8 cellular contexts compared by ENCODE assay signal in genomic region chr10:49942339-49942705, GRCh38. TPM values are rescaled to one million over a fixed set of nuclear protein-coding genes. Genes with fewer than 3 reads are reported as not detected.
DNase-seq lines count a peak whose midpoint lies in the region; ATAC-seq and TF ChIP-seq lines count a peak whose summit lies in the region.
"Not testable (repeated sequence)": the region's sequence is repeated elsewhere in the genome, so short reads cannot be mapped to it uniquely, and the experiment has no call there.

No MANE protein-coding gene starts in this region.

- peak overlapping the region; percentile 94 for H3K27ac Mint-ChIP-seq in activated T-helper 1 cell treated with anti-CD3 and anti-CD28 coated beads, Interleukin-12 subunit alpha, Interleukin-12 subunit beta, Interleukin-2, Interleukin-4 antibody, amounts not matched to agents 30 ng/mL and 10 ng/mL and 1 ng/mL, durations not matched to agents 14 hours and 24 hours and 36 hours
- peak overlapping the region; percentile 98 for H3K27ac Mint-ChIP-seq in endothelial cell (ENCODE audit: unreplicated experiment)

- intact Hi-C loops in activated T-helper 1 cell treated with anti-CD3 and anti-CD28 coated beads, Interleukin-12 subunit alpha, Interleukin-12 subunit beta, Interleukin-2, Interleukin-4 antibody, amounts not matched to agents 30 ng/mL and 10 ng/mL and 1 ng/mL, durations not matched to agents 14 hours and 24 hours and 36 hours (cut with micrococcal nuclease) = not testable (repeated sequence)

- H3K36me3 Mint-ChIP-seq in activated T-helper 1 cell treated with anti-CD3 and anti-CD28 coated beads, Interleukin-12 subunit alpha, Interleukin-12 subunit beta, Interleukin-2, Interleukin-4 antibody, amounts not matched to agents 30 ng/mL and 10 ng/mL and 1 ng/mL, durations not matched to agents 14 hours and 24 hours and 36 hours (ENCODE audit: low read depth) = peaks cover 16% of the 10 kb centered on the region
- H3K36me3 Mint-ChIP-seq in endothelial cell (ENCODE audit: low read depth, unreplicated experiment) = not testable (repeated sequence)

- H3K4me1 Mint-ChIP-seq in activated T-helper 1 cell treated with anti-CD3 and anti-CD28 coated beads, Interleukin-12 subunit alpha, Interleukin-12 subunit beta, Interleukin-2, Interleukin-4 antibody, amounts not matched to agents 30 ng/mL and 10 ng/mL and 1 ng/mL, durations not matched to agents 14 hours and 24 hours and 36 hours (ENCODE audit: low read depth) = peaks cover 31% of the 10 kb centered on the region
- H3K4me1 Mint-ChIP-seq in endothelial cell (ENCODE audit: unreplicated experiment) = peaks cover 10% of the 10 kb centered on the region

- not testable (repeated sequence) for H3K27me3 ChIP-seq in ACC112 (ENCODE audit: insufficient read depth, low read length)

- not testable (repeated sequence) for H3K4me1 ChIP-seq in ACC112 (ENCODE audit: control insufficient read depth, insufficient read depth, low read length, unreplicated experiment)

- H3K9me3 Mint-ChIP-seq in activated T-helper 1 cell treated with anti-CD3 and anti-CD28 coated beads, Interleukin-12 subunit alpha, Interleukin-12 subunit beta, Interleukin-2, Interleukin-4 antibody, amounts not matched to agents 30 ng/mL and 10 ng/mL and 1 ng/mL, durations not matched to agents 14 hours and 24 hours and 36 hours; endothelial cell (ENCODE audit: unreplicated experiment): not testable (repeated sequence)

- H3K4me3 ChIP-seq in ACC112 (ENCODE audit: low read depth, low read length) = peak overlapping the region; percentile 99

- H3K36me3 ChIP-seq in ACC112 (ENCODE audit: insufficient read depth, low read length) = not testable (repeated sequence)

- H2AFZ ChIP-seq in ACC112 (ENCODE audit: low read length, unreplicated experiment) = peak overlapping the region; percentile 32

- H3K27me3 Mint-ChIP-seq in activated T-helper 1 cell treated with anti-CD3 and anti-CD28 coated beads, Interleukin-12 subunit alpha, Interleukin-12 subunit beta, Interleukin-2, Interleukin-4 antibody, amounts not matched to agents 30 ng/mL and 10 ng/mL and 1 ng/mL, durations not matched to agents 14 hours and 24 hours and 36 hours (ENCODE audit: insufficient read depth) = not testable (repeated sequence)
- peaks cover 16% of the 10 kb centered on the region for H3K27me3 Mint-ChIP-seq in endothelial cell (ENCODE audit: unreplicated experiment)

- ATAC-seq in GM19023 (IDR thresholded peaks at IDR 0.05; ENCODE audit: unreplicated experiment) (peak; percentile 13), HG02938 (IDR thresholded peaks at IDR 0.05; ENCODE audit: unreplicated experiment) (peak; percentile 27), left lobe of liver (peak; percentile 36)

- peak overlapping the region; percentile 97 for H3K4me3 Mint-ChIP-seq in activated T-helper 1 cell treated with anti-CD3 and anti-CD28 coated beads, Interleukin-12 subunit alpha, Interleukin-12 subunit beta, Interleukin-2, Interleukin-4 antibody, amounts not matched to agents 30 ng/mL and 10 ng/mL and 1 ng/mL, durations not matched to agents 14 hours and 24 hours and 36 hours
- peak overlapping the region; percentile 99 for H3K4me3 Mint-ChIP-seq in endothelial cell (ENCODE audit: unreplicated experiment)

- DNase-seq in NCI-H146 (lab: John Stamatoyannopoulos, UW) (peak; percentile 5), putamen (ENCODE audit: low spot score) (peak; percentile 1)
- not testable (repeated sequence) for DNase-seq in activated T-helper 1 cell treated with anti-CD3 and anti-CD28 coated beads, Interleukin-12 subunit alpha, Interleukin-12 subunit beta, Interleukin-2, Interleukin-4 antibody, amounts not matched to agents 30 ng/mL and 10 ng/mL and 1 ng/mL, durations not matched to agents 14 hours and 24 hours and 36 hours (ENCODE audit: low spot score); endothelial cell (ENCODE audit: low spot score); left lobe of liver (ENCODE audit: low spot score)

- peaks cover 61% of the 10 kb centered on the region for H3K79me2 ChIP-seq in ACC112 (ENCODE audit: control insufficient read depth, insufficient read depth, low read length, unreplicated experiment)

- H3K27ac ChIP-seq in ACC112 (ENCODE audit: low read depth, low read length) = peak overlapping the region; percentile 69

- not testable (repeated sequence) for TF ChIP-seq CTCF in endothelial cell (IDR thresholded peaks at IDR 0.05; ENCODE audit: unreplicated experiment)

RNA-seq across cellular contexts. Expression of gene TIMM23B, which starts 0.5 kb away (rescaled TPM):
- total RNA-seq in activated T-helper 1 cell treated with anti-CD3 and anti-CD28 coated beads, Interleukin-12 subunit alpha, Interleukin-12 subunit beta, Interleukin-2, Interleukin-4 antibody, amounts not matched to agents 30 ng/mL and 10 ng/mL and 1 ng/mL, durations not matched to agents 14 hours and 24 hours and 36 hours = 31.6 and 31.7 TPM in 2 replicates
- total RNA-seq in endothelial cell (ENCODE audit: unreplicated experiment) = 21.4 TPM
- 10.4 TPM for total RNA-seq in left lobe of liver

RNA-seq across cellular contexts. Expression of gene PARG, which starts 0.5 kb away (rescaled TPM):
- 35.8 and 38.2 TPM in 2 replicates for total RNA-seq in activated T-helper 1 cell treated with anti-CD3 and anti-CD28 coated beads, Interleukin-12 subunit alpha, Interleukin-12 subunit beta, Interleukin-2, Interleukin-4 antibody, amounts not matched to agents 30 ng/mL and 10 ng/mL and 1 ng/mL, durations not matched to agents 14 hours and 24 hours and 36 hours
- total RNA-seq in endothelial cell (ENCODE audit: unreplicated experiment) = 40.5 TPM
- total RNA-seq in left lobe of liver = 10.2 TPM

RNA-seq across cellular contexts. Expression of gene AGAP6, which starts 45.9 kb away (rescaled TPM):
- 25.0 and 27.6 TPM in 2 replicates for total RNA-seq in activated T-helper 1 cell treated with anti-CD3 and anti-CD28 coated beads, Interleukin-12 subunit alpha, Interleukin-12 subunit beta, Interleukin-2, Interleukin-4 antibody, amounts not matched to agents 30 ng/mL and 10 ng/mL and 1 ng/mL, durations not matched to agents 14 hours and 24 hours and 36 hours
- total RNA-seq in endothelial cell (ENCODE audit: unreplicated experiment) (17.2 TPM), left lobe of liver (10.6 TPM)
